In the genomic region with DNA sequence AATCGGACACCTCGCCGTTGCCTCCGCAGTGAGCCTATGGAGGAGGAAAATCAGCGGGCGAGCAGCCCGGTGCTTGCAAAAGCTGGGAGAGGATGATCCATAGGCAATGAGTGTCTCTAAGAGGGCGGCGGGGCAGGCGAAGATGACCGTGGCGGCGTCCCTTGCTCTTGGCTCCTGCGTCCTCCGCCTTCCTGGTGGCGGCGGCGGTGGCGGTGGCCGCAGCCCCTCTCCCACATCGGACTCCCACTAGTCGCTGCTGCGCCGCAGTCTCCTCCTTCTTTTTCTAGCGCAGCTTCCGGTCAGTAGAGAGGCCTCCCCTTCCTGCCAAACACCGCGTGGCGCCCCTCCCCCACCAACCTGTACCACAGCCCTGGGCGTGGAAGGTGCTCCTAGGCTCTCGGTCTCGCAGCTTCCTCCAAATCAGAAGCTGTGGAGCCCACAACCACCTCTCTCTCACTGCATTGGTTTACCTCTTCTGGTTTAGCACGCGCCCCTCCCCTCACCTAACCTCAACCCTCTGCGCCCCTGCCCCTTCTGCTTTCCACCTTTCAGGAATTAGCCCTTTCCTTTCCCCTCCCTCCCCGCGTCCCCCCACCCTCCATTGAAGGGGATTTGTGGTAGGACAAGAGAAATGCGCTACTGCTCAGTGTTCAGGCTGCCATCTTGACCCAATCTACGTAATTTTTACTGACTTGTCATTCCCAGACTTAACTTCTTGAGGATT, we compare ENCODE assay signal across 8 cellular contexts. TPM values are rescaled to one million over a fixed set of nuclear protein-coding genes. Genes with fewer than 3 reads are reported as not detected.
DNase-seq lines count a peak whose midpoint lies in the region; ATAC-seq and TF ChIP-seq lines count a peak whose summit lies in the region.

A gene (minus strand): TSS at position 271 of the 724 bp plus-strand sequence. CDS start 594 bp downstream, outside the sequence.

- peak within 1 kb of the TSS; percentile 100 for H4K5ac ChIP-seq in IMR-90 (ENCODE audit: low read depth, low read length)

- peaks cover 17 to 36% of the 10 kb centered on the region in 2 donors for H3K36me3 Mint-ChIP-seq in activated naive CD4-positive, alpha-beta T cell treated with anti-CD3 and anti-CD28 coated beads, Interleukin-2, amount 50 U/mL, for 72 hours

- H3K27ac ChIP-seq in IMR-90 (ENCODE audit: insufficient read depth, low read length) (peak within 1 kb of the TSS; percentile 83), thoracic aorta (peak within 1 kb of the TSS; percentile 59 to 63)

- CTCF ChIA-PET in IMR-90 (lab: Yijun Ruan, JAX): no interaction called here

- peak within 1 kb of the TSS; percentile 92 for H3K9ac ChIP-seq in IMR-90 (ENCODE audit: low read depth, low read length)

- peak within 1 kb of the TSS; percentile 51 for H2BK5ac ChIP-seq in IMR-90 (ENCODE audit: low read depth, low read length, poor library complexity, severe bottlenecking)

- H3K27me3 ChIP-seq in IMR-90 (ENCODE audit: control insufficient read depth, insufficient read depth, low read length): no peaks in the 10 kb centered on the region
- H3K27me3 ChIP-seq in thoracic aorta (replicated peaks; ENCODE audit: insufficient read depth): no peaks in the 10 kb centered on the region

- TF ChIP-seq CTCF in IMR-90 (conservative IDR thresholded peaks at IDR 0.05; ENCODE audit: low read depth, low read length) (no peak), thoracic aorta (IDR thresholded peaks at IDR 0.05) (no peak)

- no peaks in the 10 kb centered on the region; the same call in 1 of the 2 replicates for H4K20me1 ChIP-seq in IMR-90 (ENCODE audit: insufficient read depth, low read length)

- no peaks in the 10 kb centered on the region for H3K9me3 ChIP-seq in IMR-90 (ENCODE audit: control insufficient read depth, insufficient read depth, low read length)
- no peaks in the 10 kb centered on the region for H3K9me3 ChIP-seq in thoracic aorta

- peak within 1 kb of the TSS; percentile 95 for H2AFZ ChIP-seq in IMR-90 (replicated peaks; ENCODE audit: low read length, poor library complexity)

- peak within 1 kb of the TSS; percentile 88 for H2AK9ac ChIP-seq in IMR-90 (replicated peaks; ENCODE audit: low read depth, low read length, poor library complexity)

- DNase-seq in DMS153 treated with DMSO at 0.1 percent for 48 hours (lab: John Stamatoyannopoulos, UW; ENCODE audit: unreplicated experiment) (peak; percentile 56), IMR-90 (peak; percentile 59), SK-MEL-5 (ENCODE audit: low read depth, low spot score) (peak; percentile 89), Right ventricle myocardium inferior (ENCODE audit: missing footprints) (peak; percentile 85), occipital lobe (lab: John Stamatoyannopoulos, UW) (peak; percentile 46), thoracic aorta (ENCODE audit: low spot score) (peak; percentile 22)
- DNase-seq in activated naive CD4-positive, alpha-beta T cell treated with anti-CD3 and anti-CD28 coated beads, Interleukin-2, amount 50 U/mL, for 72 hours (ENCODE audit: low spot score in 2 of 2): peak; percentile 61 to 74

- H3K23ac ChIP-seq in IMR-90 (ENCODE audit: low read depth, low read length): peak within 1 kb of the TSS; percentile 49; the same call in 1 of the 2 replicates

- no peaks in the 10 kb centered on the region for H3K9me1 ChIP-seq in IMR-90 (ENCODE audit: insufficient read depth, low read length)

- peak within 1 kb of the TSS; percentile 16; the same call in 1 of the 2 replicates for H2BK120ac ChIP-seq in IMR-90 (ENCODE audit: low read depth, low read length)

- no peak for TF ChIP-seq RAD21 in IMR-90 (IDR thresholded peaks at IDR 0.05; ENCODE audit: low read length)

- H3K79me1 ChIP-seq in IMR-90 (ENCODE audit: low read depth in 1 of 2, low read length in 2 of 2): peaks cover 0 to 11% of the 10 kb centered on the region in 2 experiments; a peak in 1 of 4 replicates

- peak within 1 kb of the TSS; percentile 92 for H3K4me2 ChIP-seq in IMR-90 (ENCODE audit: low read depth, low read length)

- peak within 1 kb of the TSS; percentile 74 for H3K18ac ChIP-seq in IMR-90 (ENCODE audit: low read depth, low read length)

- H3K4me3 ChIP-seq in IMR-90 (ENCODE audit: insufficient read depth, low read depth, low read length) (peak within 1 kb of the TSS; percentile 87), thoracic aorta (peak within 1 kb of the TSS; percentile 86)

- H3K9me3 Mint-ChIP-seq in activated naive CD4-positive, alpha-beta T cell treated with anti-CD3 and anti-CD28 coated beads, Interleukin-2, amount 50 U/mL, for 72 hours: no peaks in the 10 kb centered on the region

- 38% methylated on average over 16 of the region's 39 CpGs; no CpG with 5 or more reads in 1 of the 2 experiments for WGBS in IMR-90 (ENCODE audit: extremely low coverage in 2 of 2, insufficient read length in 1 of 2), 2 experiments

- peak within 1 kb of the TSS; percentile 86 to 90 for H3K27ac Mint-ChIP-seq in activated naive CD4-positive, alpha-beta T cell treated with anti-CD3 and anti-CD28 coated beads, Interleukin-2, amount 50 U/mL, for 72 hours

- peak within 1 kb of the TSS; percentile 75 for H3K4ac ChIP-seq in IMR-90 (ENCODE audit: low read depth, low read length)

- intact Hi-C loops in IMR-90 (cut with micrococcal nuclease): no loop called here
- intact Hi-C loops in Right ventricle myocardium inferior (cut with DNase I): no loop called here

- peak; percentile 96 for ATAC-seq in GM21529 (IDR thresholded peaks at IDR 0.05; ENCODE audit: unreplicated experiment)
- ATAC-seq in IMR-90 (ENCODE audit: low read depth): peak; percentile 99
- ATAC-seq in activated naive CD4-positive, alpha-beta T cell treated with anti-CD3 and anti-CD28 coated beads, Interleukin-2, amount 50 U/mL, for 72 hours: peak; percentile 92 to 97
- ATAC-seq in Right ventricle myocardium inferior: peak; percentile 98
- peak; percentile 82 for ATAC-seq in thoracic aorta (ENCODE audit: insufficient number of reproducible peaks, low FRiP score, low read depth)

- H4K8ac ChIP-seq in IMR-90 (ENCODE audit: low read depth in 2 of 2, low read length in 2 of 2): peak within 1 kb of the TSS; percentile 98 to 99

- H2AK5ac ChIP-seq in IMR-90 (ENCODE audit: low read depth, low read length): no peak within 1 kb of the TSS

- BruUV-seq in IMR-90 (replicated peaks; lab: Mats Ljungman, UMichigan): no TSS peak

- TF ChIP-seq POLR2A in IMR-90 (IDR thresholded peaks at IDR 0.05; ENCODE audit: low read depth, low read length): no peak

- in situ Hi-C loops in IMR-90 (cut with MboI; ENCODE audit: low sequenced_read_pairs): loop anchor here (25.0 kb wide), 1 partner anchor 183 kb away; no protein-coding TSS in a partner anchor
- in situ Hi-C loops in SK-MEL-5 (cut with HindIII; ENCODE audit: low pct_unique_long_range_greater_than_20kb, low sequenced_read_pairs): no loop called here

- H3K56ac ChIP-seq in IMR-90 (ENCODE audit: extremely low read depth, insufficient read depth, low read length): peak within 1 kb of the TSS; percentile 32; the same call in 1 of the 2 replicates

- H3K14ac ChIP-seq in IMR-90 (replicated peaks; ENCODE audit: low read depth, low read length): peak within 1 kb of the TSS; percentile 19; the same call in 1 of the 2 replicates

- H3K36me3 ChIP-seq in IMR-90 (ENCODE audit: control insufficient read depth, insufficient read depth, low read length) (peaks cover 7% of the 10 kb centered on the region; the same call in 1 of the 2 replicates), thoracic aorta (no peaks in the 10 kb centered on the region)

- no peak within 1 kb of the TSS for H2BK15ac ChIP-seq in IMR-90 (ENCODE audit: low read depth, low read length)

- no peak within 1 kb of the TSS for H2BK20ac ChIP-seq in IMR-90 (ENCODE audit: low read depth, low read length)

- POLR2A ChIA-PET in IMR-90 (lab: Charles Lee; ENCODE audit: unreplicated experiment): interaction anchor here (0.5 kb wide), 1 partner anchor 428 kb away, joined by 3 read pairs; no protein-coding TSS in a partner anchor

- peak within 1 kb of the TSS; percentile 92 for H4K91ac ChIP-seq in IMR-90 (ENCODE audit: insufficient read depth, low read depth, low read length)

- dilution Hi-C loops in IMR-90 (cut with HindIII; ENCODE audit: low sequenced_read_pairs, unreplicated experiment): no loop called here

- H3K4me1 ChIP-seq in IMR-90 (ENCODE audit: control insufficient read depth, insufficient read depth, low read length): no peaks in the 10 kb centered on the region
- H3K4me1 ChIP-seq in thoracic aorta (ENCODE audit: control insufficient read depth in 1 of 2, low read depth in 2 of 2): peaks cover 3 to 17% of the 10 kb centered on the region in 2 donors

TF ChIP-seq in IMR-90, 13 proteins besides CTCF, POLR2A, EP300 and RAD21:
- TF ChIP-seq CEBPB (IDR thresholded peaks at IDR 0.05; ENCODE audit: low read depth, low read length) (no peak), MAZ (IDR thresholded peaks at IDR 0.05; ENCODE audit: borderline replicate concordance, low read depth, low read length) (no peak), SMC3 (IDR thresholded peaks at IDR 0.05; ENCODE audit: low read depth, low read length) (no peak), RFX5 (IDR thresholded peaks at IDR 0.05; ENCODE audit: low read depth, low read length) (no peak), MAFK (IDR thresholded peaks at IDR 0.05; ENCODE audit: low read depth, low read length) (no peak), NFE2L2 (IDR thresholded peaks at IDR 0.05; ENCODE audit: low read depth, low read length) (no peak), MXI1 (IDR thresholded peaks at IDR 0.05; ENCODE audit: borderline replicate concordance, low read depth, low read length) (no peak), RCOR1 (IDR thresholded peaks at IDR 0.05; ENCODE audit: insufficient replicate concordance, low read length) (no peak), FOS (IDR thresholded peaks at IDR 0.05; ENCODE audit: low read depth, low read length) (no peak)

RNA-seq across cellular contexts. Expression of the gene that starts here (rescaled TPM):
- total RNA-seq in IMR-90 (2012; rRNA removed) (4.3 and 4.4 TPM in 2 replicates), Right ventricle myocardium inferior (3.1 TPM), occipital lobe (38.5 TPM), thoracic aorta (10 to 100 TPM in 1 of 2 donors, 1 to 10 TPM in 1; 8.5 to 18.0 TPM)
- 4.7 and 5.3 TPM in 2 replicates for polyA plus RNA-seq in IMR-90 (2012; rRNA removed)
- 1.3 and 2.9 TPM in 2 replicates for polyA plus RNA-seq in IMR-90 (2012; cell fraction: cytosol; rRNA removed)
- 17.7 and 24.9 TPM in 2 replicates for polyA plus RNA-seq in IMR-90 (2012; cell fraction: nucleus; rRNA removed; ENCODE audit: low replicate concordance)
- total RNA-seq in SK-MEL-5 (2014; rRNA removed; shearing (Covaris generic)): 14.5 and 15.4 TPM in 2 replicates
- 13.1 and 13.8 TPM in 2 replicates for polyA plus RNA-seq in SK-MEL-5 (2015; cell fraction: cytosol; rRNA removed)
- 113 and 143 TPM in 2 replicates for polyA plus RNA-seq in SK-MEL-5 (2015; cell fraction: nucleus; rRNA removed)
- 10 to 100 TPM in 1 of 2 donors, 1 to 10 TPM in 1; 6.6 to 11.7 TPM for total RNA-seq in activated naive CD4-positive, alpha-beta T cell treated with anti-CD3 and anti-CD28 coated beads, Interleukin-2, amount 50 U/mL, for 72 hours

Comparison
In these comparisons a context has a peak if more than half of its experiments do, and no peak if none do; other contexts are left out.
1. Peak in every context shown above with its lines: DNase-seq, ATAC-seq, H3K4me3 ChIP-seq and H3K27ac ChIP-seq.
2. DNase-seq: peak in every context shown above with its lines; median percentile 89 in SK-MEL-5; 85 in Right ventricle myocardium inferior; 68 in activated naive CD4-positive, alpha-beta T cell treated with anti-CD3 and anti-CD28 coated beads, Interleukin-2, amount 50 U/mL, for 72 hours; 59 in IMR-90; 56 in DMS153 treated with DMSO at 0.1 percent for 48 hours; 46 in occipital lobe; 22 in thoracic aorta.